21 cellular contexts compared by ENCODE assay signal in genomic region chr14:103102689-103103260, GRCh38. TPM values are rescaled to one million over a fixed set of nuclear protein-coding genes. Genes with fewer than 3 reads are reported as not detected.
"Had no signal": no experiment of that assay in that cellular context is flagged by ENCODE, and none has a peak within 500 bp of the region (broad histone marks: within the 10 kb centered on the region; RNA-seq: fewer than 3 reads in every experiment).

No MANE protein-coding gene starts in this region.

- H3K36me3 ChIP-seq: breast epithelium had no signal

- ATAC-seq: activated CD8-positive, alpha-beta T cell treated with anti-CD3 and anti-CD28 coated beads, Interleukin-2, amount 10 ng/mL, durations not matched to agents 7 days and 5 days; activated naive CD8-positive, alpha-beta T cell treated with anti-CD3 and anti-CD28 coated beads, Interleukin-2, amount 50 U/mL, for 24 hours; stimulated activated naive CD8-positive, alpha-beta T cell treated with anti-CD3 and anti-CD28 coated beads, Interleukin-15, amount 100 ng/mL, for 72 hours had no signal

- FAIRE-seq: astrocyte had no signal

- H3K9me3 ChIP-seq: breast epithelium had no signal

- H3K27ac ChIP-seq: breast epithelium, skin epidermis had no signal

- DNase-seq: activated CD4-positive, CD25-positive, alpha-beta regulatory T cell; activated CD8-positive, alpha-beta T cell treated with anti-CD3 and anti-CD28 coated beads, Interleukin-2, amount 10 ng/mL, durations not matched to agents 7 days and 5 days; activated effector memory CD4-positive, alpha-beta T cell treated with Interleukin-2 at 50 U/mL for 16 hours; activated naive CD4-positive, alpha-beta T cell treated with anti-CD3 and anti-CD28 coated beads, Interleukin-2, amount 10 ng/mL, durations not matched to agents 7 days and 5 days; activated naive CD8-positive, alpha-beta T cell treated with anti-CD3 and anti-CD28 coated beads, Interleukin-2, amount 50 U/mL, for 24 hours; activated T-cell treated with anti-CD3 and anti-CD28 coated beads, Interleukin-2, amount 50 U/mL, for 24 hours; cerebellar nuclear complex; effector CD4-positive, alpha-beta T cell; nephron progenitor cell; occipital lobe; stimulated activated naive CD8-positive, alpha-beta T cell treated with anti-CD3 and anti-CD28 coated beads, Interleukin-15, amount 100 ng/mL, for 72 hours; T-helper 1 cell; T-helper 9 cell had no signal

RNA-seq across cellular contexts. Expression of gene EXOC3L4, which starts 8.2 kb away (rescaled TPM):
- total RNA-seq: activated CD8-positive, alpha-beta T cell treated with anti-CD3 and anti-CD28 coated beads, Interleukin-2, amount 10 ng/mL, durations not matched to agents 7 days and 5 days; astrocyte; lung microvascular endothelial cell; temporal lobe had no signal

RNA-seq across cellular contexts. Expression of gene LBHD2, which starts 18.8 kb away (rescaled TPM):
- total RNA-seq: activated CD8-positive, alpha-beta T cell treated with anti-CD3 and anti-CD28 coated beads, Interleukin-2, amount 10 ng/mL, durations not matched to agents 7 days and 5 days; astrocyte; breast epithelium; esophagus mucosa; left colon; lung microvascular endothelial cell; occipital lobe; posterior vena cava; temporal lobe had no signal
